Comparison of ENCODE assay signal across 8 cellular contexts in the genomic region with DNA sequence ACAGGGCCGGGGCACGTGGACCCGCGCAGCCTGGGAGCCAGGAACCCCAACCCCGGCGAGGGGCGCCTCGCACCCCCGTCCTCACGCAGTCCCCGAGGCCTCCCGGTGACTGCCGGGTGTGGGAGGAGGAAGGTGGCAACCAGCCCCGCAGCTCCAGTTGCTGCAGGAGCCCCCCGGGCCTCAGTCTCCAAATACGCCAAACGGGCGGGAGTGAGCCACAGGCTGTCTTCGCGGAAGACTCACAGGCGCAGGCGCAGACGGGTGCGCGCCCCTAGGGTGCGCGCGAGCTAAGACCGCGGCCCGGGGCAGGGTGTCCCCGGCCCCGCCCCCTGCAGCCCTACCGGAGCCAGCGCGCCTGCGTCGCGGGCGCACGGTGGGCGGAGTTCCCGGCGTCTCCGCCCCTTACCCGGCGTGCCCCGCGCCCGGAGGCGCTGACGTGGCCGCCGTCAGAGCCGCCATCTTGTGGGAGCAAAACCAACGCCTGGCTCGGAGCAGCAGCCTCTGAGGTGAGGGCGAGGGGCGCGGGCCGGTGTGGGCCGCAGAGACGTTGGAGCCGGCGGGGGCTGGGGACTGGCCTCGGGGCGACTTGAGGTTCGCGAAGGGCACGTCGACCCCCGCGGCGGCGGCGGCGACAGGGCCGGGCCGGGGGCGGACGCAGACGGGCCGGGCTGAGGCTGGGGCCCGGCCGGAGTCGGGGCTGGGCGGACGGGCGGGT. TPM values are rescaled to one million over a fixed set of nuclear protein-coding genes. Genes with fewer than 3 reads are reported as not detected.
DNase-seq lines count a peak whose midpoint lies in the region; ATAC-seq, FAIRE-seq and TF ChIP-seq lines count a peak whose summit lies in the region.

Gene ARF1, plus strand, starts transcription at position 449 of the 715 bp plus-strand sequence. CDS start 14,407 bp downstream, outside the sequence.

- TF ChIP-seq POLR2A in GM12891 (IDR thresholded peaks at IDR 0.05; ENCODE audit: low read depth, low read length) (peak; percentile 77), transverse colon (IDR thresholded peaks at IDR 0.05) (peak; percentile 82)

- H3K27ac ChIP-seq in cardiac muscle cell = peak within 1 kb of the TSS; percentile 99
- H3K27ac ChIP-seq in transverse colon = peak within 1 kb of the TSS; percentile 93 to 99 (median 99)

- H3K4me1 Mint-ChIP-seq in activated naive CD8-positive, alpha-beta T cell treated with anti-CD3 and anti-CD28 coated beads, Interleukin-2, amount 50 U/mL, for 24 hours = peaks cover 49% of the 10 kb centered on the region

- H3K36me3 Mint-ChIP-seq in activated naive CD8-positive, alpha-beta T cell treated with anti-CD3 and anti-CD28 coated beads, Interleukin-2, amount 50 U/mL, for 24 hours (ENCODE audit: low read depth) = peaks cover 30% of the 10 kb centered on the region

- DNase-seq in GM12891 (ENCODE audit: insufficient read length, low spot score) = peak; percentile 100
- DNase-seq in NCI-H1436 (lab: John Stamatoyannopoulos, UW) = peak; percentile 94
- DNase-seq in SW480 (ENCODE audit: low spot score) = peak; percentile 86
- peak; percentile 93 for DNase-seq in activated naive CD8-positive, alpha-beta T cell treated with anti-CD3 and anti-CD28 coated beads, Interleukin-2, amount 50 U/mL, for 24 hours
- DNase-seq in cardiac muscle cell (ENCODE audit: low read depth in 1 of 2, low spot score in 1 of 2) = peak; percentile 96 to 97
- peak; percentile 95 for DNase-seq in pons (ENCODE audit: low spot score)
- peak; percentile 93 for DNase-seq in transverse colon

- TF ChIP-seq EP300 in transverse colon (IDR thresholded peaks at IDR 0.05; ENCODE audit: low read depth) = no peak

- H3K9me3 ChIP-seq in cardiac muscle cell (ENCODE audit: low read depth) (no peaks in the 10 kb centered on the region), transverse colon (no peaks in the 10 kb centered on the region)

- no peak for TF ChIP-seq CTCF in cardiac muscle cell (IDR thresholded peaks at IDR 0.05; ENCODE audit: low read depth, low read length)
- peak in 3 of 5 experiments; percentile 9 to 37 (median 16) for TF ChIP-seq CTCF in transverse colon (IDR thresholded peaks at IDR 0.05)

- H3K4me1 ChIP-seq in cardiac muscle cell (ENCODE audit: low read depth) (peaks cover 39% of the 10 kb centered on the region), transverse colon (peaks cover 44 to 50% (median 46%) of the 10 kb centered on the region in 4 donors)

- H3K27me3 Mint-ChIP-seq in activated naive CD8-positive, alpha-beta T cell treated with anti-CD3 and anti-CD28 coated beads, Interleukin-2, amount 50 U/mL, for 24 hours = no peaks in the 10 kb centered on the region

- H3K4me3 ChIP-seq in cardiac muscle cell (peak within 1 kb of the TSS; percentile 97), transverse colon (peak within 1 kb of the TSS; percentile 83 to 99 (median 95))

- H3K27ac Mint-ChIP-seq in activated naive CD8-positive, alpha-beta T cell treated with anti-CD3 and anti-CD28 coated beads, Interleukin-2, amount 50 U/mL, for 24 hours = peak within 1 kb of the TSS; percentile 94

- 1% methylated on average over 25 of the region's 89 CpGs; no CpG with 5 or more reads in 1 of the 2 donors for WGBS in transverse colon (ENCODE audit: low coverage in 1 of 2), 2 donors

- ATAC-seq in HG02798 (IDR thresholded peaks at IDR 0.05; ENCODE audit: poor library complexity, unreplicated experiment) = peak; percentile 83
- ATAC-seq in activated naive CD8-positive, alpha-beta T cell treated with anti-CD3 and anti-CD28 coated beads, Interleukin-2, amount 50 U/mL, for 24 hours = peak; percentile 80

- H3K36me3 ChIP-seq in cardiac muscle cell (no peaks in the 10 kb centered on the region), transverse colon (no peaks in the 10 kb centered on the region)

- H3K27me3 ChIP-seq in cardiac muscle cell = no peaks in the 10 kb centered on the region
- no peaks in the 10 kb centered on the region for H3K27me3 ChIP-seq in transverse colon

- intact Hi-C loops in transverse colon (cut with DNase I; ENCODE audit: low total_unique reads) = loop anchor here (2.0 kb wide), 1 partner anchor 58 kb away; the partner anchor contains the start of gene GUK1

- peak; percentile 96 for FAIRE-seq in GM12891 (lab: Jason Lieb, UNC)

- no peaks in the 10 kb centered on the region for H3K9me3 Mint-ChIP-seq in activated naive CD8-positive, alpha-beta T cell treated with anti-CD3 and anti-CD28 coated beads, Interleukin-2, amount 50 U/mL, for 24 hours

- in situ Hi-C loops in transverse colon (cut with MboI; ENCODE audit: low pct_ligation_motif_present in 1 of 4, low pct_unique_long_range_greater_than_20kb in 1 of 4, low sequenced_read_pairs in 3 of 4) = no loop called here

- H3K4me3 Mint-ChIP-seq in activated naive CD8-positive, alpha-beta T cell treated with anti-CD3 and anti-CD28 coated beads, Interleukin-2, amount 50 U/mL, for 24 hours = peak within 1 kb of the TSS; percentile 96

TF ChIP-seq in GM12891, 5 proteins besides CTCF, POLR2A, EP300 and RAD21:
- TF ChIP-seq POLR2AphosphoS5 (IDR thresholded peaks at IDR 0.05; ENCODE audit: low read depth, low read length) (peak; percentile 83), SPI1 (IDR thresholded peaks at IDR 0.05; ENCODE audit: low read depth, low read length) (no peak), TAF1 (IDR thresholded peaks at IDR 0.05; ENCODE audit: low read depth, low read length) (peak; percentile 62)

RNA-seq across cellular contexts. Expression of gene ARF1, which starts in this region (rescaled TPM):
- 202 TPM for polyA plus RNA-seq in GM12891 (2012; ENCODE audit: low read depth, missing spikeins)
- 421 and 499 TPM in 2 replicates for total RNA-seq in cardiac muscle cell
- polyA plus RNA-seq in cardiac muscle cell = 662 and 732 TPM in 2 replicates
- total RNA-seq in transverse colon = 100 to 1,000 TPM; 303 to 452 (median 375) TPM

Comparison
In these comparisons a context has a peak if more than half of its experiments do, and no peak if none do; other contexts are left out.
1. Peak in every context shown above with its lines: DNase-seq, ATAC-seq, H3K4me3 ChIP-seq and H3K27ac ChIP-seq.